Comparison of ENCODE assay signal across 9 cellular contexts in genomic region chr14:31543969-31544799, GRCh38. TPM values are rescaled to one million over a fixed set of nuclear protein-coding genes. Genes with fewer than 3 reads are reported as not detected.
A peak's percentile ranks its signal among the peaks of the same experiment; 100 is the strongest.
DNase-seq lines count a peak whose midpoint lies in the region; ATAC-seq and TF ChIP-seq lines count a peak whose summit lies in the region.
"Had no signal": no experiment of that assay in that cellular context is flagged by ENCODE, and none has a peak within 500 bp of the region (broad histone marks: within the 10 kb centered on the region; RNA-seq: fewer than 3 reads in every experiment).

No MANE protein-coding gene starts in this region.

- no peak overlapping the region for H3K27ac ChIP-seq in neural progenitor cell

- H3K27ac Mint-ChIP-seq in neural progenitor cell = peak overlapping the region; percentile 57

- H3K27me3 ChIP-seq in neural progenitor cell = no peaks in the 10 kb centered on the region

- no peaks in the 10 kb centered on the region for H3K36me3 Mint-ChIP-seq in neural progenitor cell

- no peaks in the 10 kb centered on the region for H3K4me1 ChIP-seq in neural progenitor cell

- peak overlapping the region; percentile 73 for H2AFZ ChIP-seq in neural progenitor cell (replicated peaks)

- H3K79me2 ChIP-seq in neural progenitor cell (ENCODE audit: low read depth) = no peaks in the 10 kb centered on the region

- ATAC-seq in GM18858 (IDR thresholded peaks at IDR 0.05; ENCODE audit: unreplicated experiment) (peak; percentile 55), HG03520 (IDR thresholded peaks at IDR 0.05; ENCODE audit: unreplicated experiment) (peak; percentile 76)

- H3K9ac ChIP-seq in neural progenitor cell = no peak overlapping the region

- peaks cover 2% of the 10 kb centered on the region for H3K4me1 Mint-ChIP-seq in neural progenitor cell

- no peaks in the 10 kb centered on the region for H3K27me3 Mint-ChIP-seq in neural progenitor cell (ENCODE audit: insufficient read depth, low read depth)

- no peaks in the 10 kb centered on the region for H3K9me3 ChIP-seq in neural progenitor cell (ENCODE audit: low read depth)

- no peak overlapping the region for H3K4me3 ChIP-seq in choroid plexus epithelial cell (ENCODE audit: low read depth, low read length)
- H3K4me3 ChIP-seq in neural progenitor cell = no peak overlapping the region

- TF ChIP-seq CTCF in choroid plexus epithelial cell (conservative IDR thresholded peaks at IDR 0.05; ENCODE audit: low read depth, low read length) = peak; percentile 62
- peak; percentile 36 for TF ChIP-seq CTCF in neural progenitor cell (IDR thresholded peaks at IDR 0.05)

- DNase-seq in choroid plexus epithelial cell (ENCODE audit: low read depth) (peak; percentile 57), neural progenitor cell (ENCODE audit: low spot score) (peak; percentile 19), NCI-H1105 treated with DMSO at 0.1 percent for 48 hours (lab: John Stamatoyannopoulos, UW) (no peak), KG1 (lab: John Stamatoyannopoulos, UW) (no peak), AG08396 (ENCODE audit: low spot score) (no peak)
- DNase-seq: right cardiac atrium had no signal

- no peaks in the 10 kb centered on the region for H3K36me3 ChIP-seq in neural progenitor cell

- no peak overlapping the region for H3K4me3 Mint-ChIP-seq in neural progenitor cell

- no peaks in the 10 kb centered on the region for H3F3A ChIP-seq in neural progenitor cell (ENCODE audit: low read depth)

- no peak overlapping the region for H3K4me2 ChIP-seq in neural progenitor cell

- no peaks in the 10 kb centered on the region for H3K9me3 Mint-ChIP-seq in neural progenitor cell

- no peaks in the 10 kb centered on the region for H4K20me1 ChIP-seq in neural progenitor cell (ENCODE audit: low read depth)

RNA-seq across cellular contexts. Expression of gene NUBPL, which starts 17.0 kb away (rescaled TPM):
- total RNA-seq in neural progenitor cell (ENCODE audit: low replicate concordance) = 15.9 and 29.3 TPM in 2 replicates

RNA-seq across cellular contexts. Expression of gene GPR33, which starts 56.3 kb away (rescaled TPM):
- not detected in 2 replicates for total RNA-seq in neural progenitor cell (ENCODE audit: low replicate concordance)
- total RNA-seq: right cardiac atrium, subcutaneous adipose tissue had no signal

Comparison
In these comparisons a context has a peak if more than half of its experiments do, and no peak if none do; other contexts are left out.
1. DNase-seq: peak in choroid plexus epithelial cell (single experiment) and neural progenitor cell (single experiment); none in NCI-H1105 treated with DMSO at 0.1 percent for 48 hours (single experiment), KG1 (single experiment) and AG08396 (single experiment).